Comparison of ENCODE assay signal across 11 cellular contexts in genomic region chr2:75606851-75607798, GRCh38. TPM values are rescaled to one million over a fixed set of nuclear protein-coding genes. Genes with fewer than 3 reads are reported as not detected.
DNase-seq lines count a peak whose midpoint lies in the region; ATAC-seq and TF ChIP-seq lines count a peak whose summit lies in the region.
"Had no signal": no experiment of that assay in that cellular context is flagged by ENCODE, and none has a peak within 500 bp of the region (broad histone marks: within the 10 kb centered on the region; RNA-seq: fewer than 3 reads in every experiment).

No MANE protein-coding gene starts in this region.

- peak overlapping the region; percentile 80 for H2BK5ac ChIP-seq in trophoblast cell (ENCODE audit: low read depth, low read length, poor library complexity)

- peaks cover 18 to 25% of the 10 kb centered on the region in 2 experiments for H3K4me1 ChIP-seq in trophoblast cell (ENCODE audit: control insufficient read depth in 1 of 2, insufficient read depth in 2 of 2, low read length in 2 of 2)

- H4K8ac ChIP-seq in trophoblast cell (ENCODE audit: low read depth, low read length), result no peak overlapping the region

- H3K23ac ChIP-seq in trophoblast cell (ENCODE audit: low read length), result no peak overlapping the region

- H2BK120ac ChIP-seq in trophoblast cell (ENCODE audit: insufficient read depth, low read length, poor library complexity), result peak overlapping the region; percentile 74

- no peaks in the 10 kb centered on the region for H3K27me3 ChIP-seq in trophoblast cell (ENCODE audit: insufficient read depth, low read length)
- H3K27me3 ChIP-seq in WERI-Rb-1 (ENCODE audit: insufficient read depth, low read depth, severe bottlenecking), result peaks cover 79% of the 10 kb centered on the region

- no peak overlapping the region for H3K4me2 ChIP-seq in trophoblast cell (ENCODE audit: low read length)

- H4K91ac ChIP-seq in trophoblast cell (ENCODE audit: low read depth, low read length), result peak overlapping the region; percentile 93

- peaks cover 3% of the 10 kb centered on the region for H3K79me2 ChIP-seq in trophoblast cell (ENCODE audit: control insufficient read depth, insufficient read depth, low read length, poor library complexity)

- peak overlapping the region; percentile 89 for H3K27ac ChIP-seq in trophoblast cell (ENCODE audit: low read depth, low read length)
- no peak overlapping the region for H3K27ac ChIP-seq in WERI-Rb-1

- no CpG with 5 or more reads among the region's 10 CpGs for WGBS in trophoblast cell (ENCODE audit: extremely low coverage, insufficient coverage, insufficient read length)

- peak overlapping the region; percentile 85 for H2BK12ac ChIP-seq in trophoblast cell (ENCODE audit: low read length)

- H3K14ac ChIP-seq in trophoblast cell (ENCODE audit: low read length), result peak overlapping the region; percentile 30

- no peak overlapping the region for H2AFZ ChIP-seq in trophoblast cell (ENCODE audit: insufficient read depth, low read length, poor library complexity)

- no peak for TF ChIP-seq CTCF in epithelial cell of proximal tubule (conservative IDR thresholded peaks at IDR 0.05; ENCODE audit: low read depth, low read length)
- TF ChIP-seq CTCF in WERI-Rb-1 (IDR thresholded peaks at IDR 0.05; ENCODE audit: low read depth, low read length), result no peak

- H2AK5ac ChIP-seq in trophoblast cell (ENCODE audit: low read length), result peak overlapping the region; percentile 25

- peaks cover 25% of the 10 kb centered on the region for H3K79me1 ChIP-seq in trophoblast cell (ENCODE audit: low read length)

- no peaks in the 10 kb centered on the region for H3K9me3 ChIP-seq in trophoblast cell (ENCODE audit: insufficient read depth, low read depth, low read length)
- H3K9me3 ChIP-seq in WERI-Rb-1 (ENCODE audit: severe bottlenecking), result no peaks in the 10 kb centered on the region

- ATAC-seq in HG02970 (IDR thresholded peaks at IDR 0.05; ENCODE audit: low FRiP score, unreplicated experiment), result no peak
- ATAC-seq: effector memory CD8-positive, alpha-beta T cell had no signal

- H3K18ac ChIP-seq in trophoblast cell (ENCODE audit: low read length), result no peak overlapping the region

- H3K36me3 ChIP-seq in trophoblast cell (ENCODE audit: control insufficient read depth in 1 of 2, insufficient read depth in 2 of 2, low read length in 2 of 2), result no peaks in the 10 kb centered on the region
- no peaks in the 10 kb centered on the region for H3K36me3 ChIP-seq in WERI-Rb-1

- H3K4ac ChIP-seq in trophoblast cell (ENCODE audit: low read depth, low read length), result no peak overlapping the region

- no peak overlapping the region for H3K9ac ChIP-seq in trophoblast cell (ENCODE audit: low read length)

- peak overlapping the region; percentile 12 for H3K4me3 ChIP-seq in epithelial cell of proximal tubule (ENCODE audit: low read depth, low read length)
- no peak overlapping the region for H3K4me3 ChIP-seq in trophoblast cell (ENCODE audit: low read depth, low read length)
- no peak overlapping the region for H3K4me3 ChIP-seq in WERI-Rb-1 (ENCODE audit: low read depth, low read length)

- peak overlapping the region; percentile 3 for H4K12ac ChIP-seq in trophoblast cell (ENCODE audit: low read depth, low read length)

- DNase-seq in ELR (ENCODE audit: low read depth) (peak; percentile 89), NCI-H69 (lab: John Stamatoyannopoulos, UW) (peak; percentile 48), epithelial cell of proximal tubule (ENCODE audit: low read depth) (peak; percentile 61), trophoblast cell (peak; percentile 46 to 69), WERI-Rb-1 (no peak), CD1c-positive myeloid dendritic cell (ENCODE audit: extremely low spot score) (no peak), hippocampal formation (lab: John Stamatoyannopoulos, UW) (no peak)
- DNase-seq: activated CD8-positive, alpha-beta memory T cell treated with anti-CD3 and anti-CD28 coated beads for 24 hours; effector memory CD8-positive, alpha-beta T cell had no signal

RNA-seq across cellular contexts. Expression of gene MRPL19, which starts 39.5 kb away (rescaled TPM):
- total RNA-seq in epithelial cell of proximal tubule, result 43.9 and 66.1 TPM in 2 replicates
- polyA plus RNA-seq in trophoblast cell (2013), result 28.0 and 30.2 TPM in 2 replicates

RNA-seq across cellular contexts. Expression of gene EVA1A, which starts 46.4 kb away (rescaled TPM):
- 53.7 and 67.0 TPM in 2 replicates for total RNA-seq in epithelial cell of proximal tubule
- polyA plus RNA-seq in trophoblast cell (2013), result 20.1 and 20.6 TPM in 2 replicates
- total RNA-seq: T-helper 1 cell treated with Interleukin-12 subunit alpha and Interleukin-12 subunit beta and Interleukin-4 antibody, amounts not matched to agents 30 ng/mL and 1 ng/mL, for 36 hours had no signal

Comparison
In these comparisons a context has a peak if more than half of its experiments do, and no peak if none do; other contexts are left out.
1. DNase-seq: peak in ELR (single experiment), NCI-H69 (single experiment), epithelial cell of proximal tubule (single experiment) and trophoblast cell (2 of 2); none in WERI-Rb-1 (single experiment), CD1c-positive myeloid dendritic cell (single experiment) and hippocampal formation (0 of 2).